Comparison of ENCODE assay signal across 24 cellular contexts in genomic region chr3:15779111-15779510, GRCh38.
"Had no signal": no experiment of that assay in that cellular context is flagged by ENCODE, and none has a peak within 500 bp of the region (broad histone marks: within the 10 kb centered on the region; RNA-seq: fewer than 3 reads in every experiment).

No MANE protein-coding gene starts in this region.

- H3K9me3 Mint-ChIP-seq: immature natural killer cell; natural killer cell treated with Interleukin-12 subunit alpha and Interleukin-12 subunit beta and Interleukin-15 and Interleukin-18, amount 100 ng/mL, for 72 hours; neural progenitor cell; stimulated activated effector memory CD8-positive, alpha-beta T cell treated with anti-CD3 and anti-CD28 coated beads, Interleukin-12 subunit alpha, Interleukin-12 subunit beta, amount 100 ng/mL, for 72 hours; type B pancreatic cell had no signal

- H2AFZ ChIP-seq: neural progenitor cell, parathyroid adenoma had no signal

- H3K27me3 ChIP-seq: esophagus squamous epithelium, neural progenitor cell, right lobe of liver, suprapubic skin, thyroid gland had no signal

- DNase-seq: effector CD4-positive, alpha-beta T cell; esophagus squamous epithelium; foreskin fibroblast; immature natural killer cell; kidney; left cardiac atrium; left ventricle myocardium inferior; lower lobe of right lung; midbrain; nucleus accumbens; psoas muscle; retina; right lobe of liver; stimulated activated CD4-positive, alpha-beta T cell treated with anti-CD3 and anti-CD28 coated beads, Interleukin-4, amount 100 ng/mL, for 1 hour; stimulated activated CD8-positive, alpha-beta memory T cell treated with anti-CD3 and anti-CD28 coated beads, Interleukin-4, amount 100 ng/mL, for 48 hours; stimulated activated naive CD8-positive, alpha-beta T cell treated with anti-CD3 and anti-CD28 coated beads, Interleukin-15, Interleukin-2, amounts not matched to agents 100 U/mL and 50 U/mL, for 24 hours; thyroid gland had no signal

- H3K4me3 ChIP-seq: coronary artery, esophagus squamous epithelium, left ventricle myocardium inferior, lower lobe of right lung, neural progenitor cell, psoas muscle, right lobe of liver, suprapubic skin, thyroid gland had no signal

- H3K27ac Mint-ChIP-seq: neural progenitor cell, type B pancreatic cell had no signal

- H3K27me3 Mint-ChIP-seq: natural killer cell treated with Interleukin-12 subunit alpha and Interleukin-12 subunit beta and Interleukin-15 and Interleukin-18, amount 100 ng/mL, for 72 hours; type B pancreatic cell had no signal

- H3K4me2 ChIP-seq: neural progenitor cell had no signal

- H3K36me3 Mint-ChIP-seq: neural progenitor cell had no signal

- H3K4me3 Mint-ChIP-seq: immature natural killer cell; natural killer cell treated with Interleukin-12 subunit alpha and Interleukin-12 subunit beta and Interleukin-15 and Interleukin-18, amount 100 ng/mL, for 72 hours; neural progenitor cell; stimulated activated effector memory CD8-positive, alpha-beta T cell treated with anti-CD3 and anti-CD28 coated beads, Interleukin-12 subunit alpha, Interleukin-12 subunit beta, amount 100 ng/mL, for 72 hours; type B pancreatic cell had no signal

- H3K27ac ChIP-seq: coronary artery, left ventricle myocardium inferior, lower lobe of right lung, neural progenitor cell, parathyroid adenoma, psoas muscle, right lobe of liver, suprapubic skin, thyroid gland had no signal

- ATAC-seq: left cardiac atrium; lower lobe of right lung; natural killer cell treated with Interleukin-12 subunit alpha and Interleukin-12 subunit beta and Interleukin-15 and Interleukin-18, amount 100 ng/mL, for 72 hours; psoas muscle; right lobe of liver; stimulated activated effector memory CD8-positive, alpha-beta T cell treated with anti-CD3 and anti-CD28 coated beads, Interleukin-12 subunit alpha, Interleukin-12 subunit beta, amount 100 ng/mL, for 72 hours; stimulated activated naive CD8-positive, alpha-beta T cell treated with anti-CD3 and anti-CD28 coated beads, Interleukin-15, Interleukin-2, amounts not matched to agents 100 U/mL and 50 U/mL, for 24 hours had no signal

- H3K9me3 ChIP-seq: esophagus squamous epithelium, left ventricle myocardium inferior, lower lobe of right lung, psoas muscle, right lobe of liver, suprapubic skin, thyroid gland had no signal

- H3K4me1 Mint-ChIP-seq: neural progenitor cell had no signal

- H3K36me3 ChIP-seq: esophagus squamous epithelium, left ventricle myocardium inferior, lower lobe of right lung, neural progenitor cell, right lobe of liver, suprapubic skin, thyroid gland had no signal
